11 cellular contexts compared by ENCODE assay signal in genomic region chr3:192899540-192899982, GRCh38. TPM values are rescaled to one million over a fixed set of nuclear protein-coding genes. Genes with fewer than 3 reads are reported as not detected.
DNase-seq lines count a peak whose midpoint lies in the region; ATAC-seq, FAIRE-seq and TF ChIP-seq lines count a peak whose summit lies in the region.
"Had no signal": no experiment of that assay in that cellular context is flagged by ENCODE, and none has a peak within 500 bp of the region (broad histone marks: within the 10 kb centered on the region; RNA-seq: fewer than 3 reads in every experiment).

No MANE protein-coding gene starts in this region.

- peak overlapping the region; percentile 95 for H3K27ac ChIP-seq in PC-3 (ENCODE audit: low read length)
- peak overlapping the region; percentile 55 for H3K27ac ChIP-seq in effector memory CD4-positive, alpha-beta T cell (ENCODE audit: insufficient read depth, low read length, poor library complexity, severe bottlenecking)
- no peak overlapping the region for H3K27ac ChIP-seq in ascending aorta
- H3K27ac ChIP-seq in small intestine (ENCODE audit: low read depth in 1 of 2, low read length in 1 of 2): no peak overlapping the region
- H3K27ac ChIP-seq: adrenal gland had no signal

- TF ChIP-seq CTCF in PC-3 (conservative IDR thresholded peaks at IDR 0.05; ENCODE audit: low read depth, low read length) (no peak), ascending aorta (IDR thresholded peaks at IDR 0.05) (no peak)

- peaks cover 10% of the 10 kb centered on the region for H3K36me3 Mint-ChIP-seq in activated naive CD4-positive, alpha-beta T cell treated with anti-CD3 and anti-CD28 coated beads for 36 hours (ENCODE audit: low read depth)
- H3K36me3 Mint-ChIP-seq: CD8-positive, alpha-beta T cell had no signal

- H3K9me3 ChIP-seq in PC-3 (ENCODE audit: low read length): no peaks in the 10 kb centered on the region
- no peaks in the 10 kb centered on the region for H3K9me3 ChIP-seq in effector memory CD4-positive, alpha-beta T cell (ENCODE audit: control insufficient read depth, low read length)
- no peaks in the 10 kb centered on the region for H3K9me3 ChIP-seq in ascending aorta
- H3K9me3 ChIP-seq in small intestine (ENCODE audit: control insufficient read depth, low read depth): no peaks in the 10 kb centered on the region
- H3K9me3 ChIP-seq: adrenal gland had no signal

- H3K27ac Mint-ChIP-seq in activated naive CD4-positive, alpha-beta T cell treated with anti-CD3 and anti-CD28 coated beads for 36 hours: peak overlapping the region; percentile 82

- H3K36me3 ChIP-seq in PC-3 (ENCODE audit: low read depth, low read length): peaks cover 14% of the 10 kb centered on the region
- H3K36me3 ChIP-seq in effector memory CD4-positive, alpha-beta T cell (ENCODE audit: control insufficient read depth, insufficient read depth, low read length): no peaks in the 10 kb centered on the region
- no peaks in the 10 kb centered on the region for H3K36me3 ChIP-seq in ascending aorta
- no peaks in the 10 kb centered on the region for H3K36me3 ChIP-seq in small intestine (ENCODE audit: control insufficient read depth in 2 of 2, insufficient read depth in 2 of 2, low read length in 2 of 2)
- H3K36me3 ChIP-seq: adrenal gland had no signal

- FAIRE-seq in small intestine (lab: Jason Lieb, UNC): no peak

- H3K27me3 Mint-ChIP-seq in activated naive CD4-positive, alpha-beta T cell treated with anti-CD3 and anti-CD28 coated beads for 36 hours (ENCODE audit: low read depth): peaks cover 14% of the 10 kb centered on the region

- peak overlapping the region; percentile 22 for H3K4me3 Mint-ChIP-seq in activated naive CD4-positive, alpha-beta T cell treated with anti-CD3 and anti-CD28 coated beads for 36 hours

- peak; percentile 23; the same call in 1 of the 2 replicates for ATAC-seq in PC-3
- peak; percentile 48 for ATAC-seq in stimulated activated naive CD8-positive, alpha-beta T cell treated with anti-CD3 and anti-CD28 coated beads, Interleukin-15, Interleukin-2, amounts not matched to agents 100 U/mL and 50 U/mL, for 24 hours
- no peak for ATAC-seq in GM21786 (IDR thresholded peaks at IDR 0.05; ENCODE audit: unreplicated experiment)

- no peak overlapping the region for H3K4me3 ChIP-seq in PC-3 (ENCODE audit: low read length)
- no peak overlapping the region for H3K4me3 ChIP-seq in effector memory CD4-positive, alpha-beta T cell (ENCODE audit: insufficient read depth, low read depth, low read length, poor library complexity, severe bottlenecking)
- no peak overlapping the region for H3K4me3 ChIP-seq in ascending aorta
- H3K4me3 ChIP-seq in small intestine (ENCODE audit: low read depth in 1 of 2, low read length in 2 of 2): no peak overlapping the region
- H3K4me3 ChIP-seq: adrenal gland had no signal

- WGBS in small intestine, 3 donors: 62 to 78% (median 71%) methylated on average over 3 of the region's 3 CpGs

- POLR2A ChIA-PET in PC-3 (lab: Charles Lee; ENCODE audit: unreplicated experiment): no interaction called here

- H3K4me1 Mint-ChIP-seq in activated naive CD4-positive, alpha-beta T cell treated with anti-CD3 and anti-CD28 coated beads for 36 hours (ENCODE audit: low read depth): peaks cover 47% of the 10 kb centered on the region

- intact Hi-C loops in activated naive CD4-positive, alpha-beta T cell treated with anti-CD3 and anti-CD28 coated beads for 36 hours (cut with micrococcal nuclease): loop anchor here (1.0 to 10.0 kb wide), 8 partner anchors 13 to 1405 kb away; partner anchors contain the start of gene HES1
- intact Hi-C loops in PC-3 (cut with micrococcal nuclease) (no loop called here), ascending aorta (cut with DNase I) (no loop called here)

- no peaks in the 10 kb centered on the region for H3K27me3 ChIP-seq in PC-3 (ENCODE audit: low read length)
- H3K27me3 ChIP-seq in effector memory CD4-positive, alpha-beta T cell (replicated peaks; ENCODE audit: control insufficient read depth, insufficient read depth, low read length, poor library complexity, severe bottlenecking): no peaks in the 10 kb centered on the region
- H3K27me3 ChIP-seq in ascending aorta: no peaks in the 10 kb centered on the region
- H3K27me3 ChIP-seq in small intestine (ENCODE audit: control insufficient read depth in 2 of 2, insufficient read depth in 2 of 2, low read length in 2 of 2): no peaks in the 10 kb centered on the region
- H3K27me3 ChIP-seq: adrenal gland had no signal

- no peak overlapping the region for H3K4me2 ChIP-seq in PC-3 (ENCODE audit: low read length)

- no peak overlapping the region for H2AFZ ChIP-seq in PC-3 (ENCODE audit: low read length)

- no peaks in the 10 kb centered on the region for H4K20me1 ChIP-seq in PC-3 (ENCODE audit: low read length)

- DNase-seq in activated naive CD4-positive, alpha-beta T cell treated with anti-CD3 and anti-CD28 coated beads for 36 hours: no peak
- DNase-seq in activated naive CD4-positive, alpha-beta T cell treated with Interleukin-2 at 50 U/mL for 16 hours: no peak
- DNase-seq in PC-3: peak; percentile 82
- no peak for DNase-seq in effector memory CD4-positive, alpha-beta T cell
- DNase-seq in stimulated activated naive CD8-positive, alpha-beta T cell treated with anti-CD3 and anti-CD28 coated beads, Interleukin-15, Interleukin-2, amounts not matched to agents 100 U/mL and 50 U/mL, for 24 hours: no peak
- no peak for DNase-seq in ascending aorta (ENCODE audit: low spot score in 2 of 2)
- no peak for DNase-seq in small intestine
- DNase-seq: CD8-positive, alpha-beta T cell; NCI-H1105 treated with DMSO at 0.1 percent for 48 hours had no signal

- no peaks in the 10 kb centered on the region for H3K9me3 Mint-ChIP-seq in activated naive CD4-positive, alpha-beta T cell treated with anti-CD3 and anti-CD28 coated beads for 36 hours

- peaks cover 3% of the 10 kb centered on the region for H3F3A ChIP-seq in PC-3 (ENCODE audit: low read length, unreplicated experiment)

- CTCF ChIA-PET in activated naive CD4-positive, alpha-beta T cell treated with anti-CD3 and anti-CD28 coated beads for 36 hours (lab: Charles Lee): interaction anchor here (0.8 to 1.6 kb wide), 3 partner anchors 11 to 141 kb away, joined by 3 read pairs; no protein-coding TSS in a partner anchor
- CTCF ChIA-PET in PC-3 (lab: Charles Lee): interaction anchor here (0.7 kb wide), 1 partner anchor 17 kb away, joined by 3 read pairs; no protein-coding TSS in a partner anchor

- peaks cover 94% of the 10 kb centered on the region for H3K79me2 ChIP-seq in PC-3 (ENCODE audit: low read length)

- no peaks in the 10 kb centered on the region for H3K9me2 ChIP-seq in PC-3 (replicated peaks; ENCODE audit: low read length)

- BruUV-seq in PC-3 (replicated peaks; lab: Mats Ljungman, UMichigan): no TSS peak

- no peak overlapping the region; the same call in 1 of the 2 replicates for H3K9ac ChIP-seq in PC-3 (ENCODE audit: low read length)

- H3K4me1 ChIP-seq in PC-3 (ENCODE audit: insufficient read depth, low read length) (peaks cover 78% of the 10 kb centered on the region), ascending aorta (peaks cover 0 to 3% of the 10 kb centered on the region in 2 donors), small intestine (ENCODE audit: control insufficient read depth in 2 of 2, insufficient read depth in 1 of 2, low read depth in 1 of 2, low read length in 1 of 2) (peaks cover 4 to 9% of the 10 kb centered on the region in 2 donors)
- H3K4me1 ChIP-seq in effector memory CD4-positive, alpha-beta T cell (ENCODE audit: control insufficient read depth, insufficient read depth, low read length, poor library complexity, severe bottlenecking): peaks cover 17% of the 10 kb centered on the region

RNA-seq across cellular contexts. Expression of gene MB21D2, which starts 18.1 kb away (rescaled TPM):
- 1 to 10 TPM; 6.4 to 6.5 TPM for total RNA-seq in activated naive CD4-positive, alpha-beta T cell treated with anti-CD3 and anti-CD28 coated beads for 36 hours
- total RNA-seq in PC-3 (2014; rRNA removed): 22.5 and 26.0 TPM in 2 replicates
- total RNA-seq in ascending aorta: 0.11 TPM
- 10 to 100 TPM in 2 of 3 donors, 1 to 10 TPM in 1; 4.9 to 15.9 (median 11.2) TPM for polyA plus RNA-seq in small intestine

Comparison
In these comparisons a context has a peak if more than half of its experiments do, and no peak if none do; other contexts are left out.
1. H3K27ac ChIP-seq: peak in PC-3 (single experiment) and effector memory CD4-positive, alpha-beta T cell (single experiment); none in ascending aorta (0 of 2) and small intestine (0 of 2).